ENCODE assay signal across 8 cellular contexts in the genomic region with DNA sequence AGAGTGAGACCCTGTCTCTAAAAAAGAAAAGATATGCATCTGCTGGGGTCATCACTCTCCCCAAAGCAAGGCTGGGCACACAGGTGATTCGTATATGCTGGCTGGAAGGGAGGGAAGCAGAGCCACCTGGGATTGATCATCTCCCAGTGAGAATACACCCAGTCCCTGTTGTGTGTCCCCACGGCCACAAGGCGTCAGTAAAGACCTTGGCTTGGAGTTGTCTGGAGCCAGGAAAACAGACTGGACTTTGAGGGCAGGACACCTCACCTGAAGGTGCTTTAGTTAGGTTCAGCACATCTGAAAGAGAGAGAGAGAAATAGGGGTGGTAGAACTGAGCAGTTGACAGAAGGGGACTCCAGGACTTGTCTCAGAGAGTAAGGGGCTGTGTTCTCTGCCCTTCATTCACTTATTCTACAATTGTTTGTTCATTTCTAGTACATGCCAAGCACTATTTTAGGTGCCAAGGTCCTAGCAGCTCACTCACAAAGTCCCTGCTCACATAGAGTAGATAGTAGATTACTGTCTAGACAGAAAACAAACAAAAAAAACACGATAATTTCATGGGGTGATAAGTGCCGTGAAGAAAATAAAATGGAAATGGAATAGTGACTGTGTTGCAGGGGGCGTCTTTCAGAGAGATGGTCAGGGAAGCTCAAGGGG. TPM values are rescaled to one million over a fixed set of nuclear protein-coding genes. Genes with fewer than 3 reads are reported as not detected.
DNase-seq lines count a peak whose midpoint lies in the region; ATAC-seq and TF ChIP-seq lines count a peak whose summit lies in the region.

No MANE protein-coding gene starts in this region.

- DNase-seq in EH (ENCODE audit: low read depth): peak; percentile 76
- no peak for DNase-seq in Panc1 (ENCODE audit: low read depth, low spot score)
- peak; percentile 93 for DNase-seq in endodermal cell
- peak; percentile 62 for DNase-seq in midbrain (lab: John Stamatoyannopoulos, UW)
- DNase-seq in ecto neural progenitor cell (ENCODE audit: low spot score): no peak

- ATAC-seq in Panc1: peak; percentile 92
- no peak for ATAC-seq in GM21825 (IDR thresholded peaks at IDR 0.05; ENCODE audit: unreplicated experiment)
- ATAC-seq in HG02763 (IDR thresholded peaks at IDR 0.05; ENCODE audit: unreplicated experiment): no peak

- H3K4me1 ChIP-seq in Panc1 (ENCODE audit: control insufficient read depth, insufficient read depth, low read length) (no peaks in the 10 kb centered on the region), endodermal cell (ENCODE audit: control insufficient read depth, insufficient read depth, low read length) (no peaks in the 10 kb centered on the region)

- TF ChIP-seq CTCF in LNCAP (IDR thresholded peaks at IDR 0.05): peak; percentile 95
- TF ChIP-seq CTCF in Panc1 (IDR thresholded peaks at IDR 0.05): peak; percentile 96
- TF ChIP-seq CTCF in endodermal cell (conservative IDR thresholded peaks at IDR 0.05): peak; percentile 91

- H3K36me3 ChIP-seq in Panc1 (ENCODE audit: control insufficient read depth, insufficient read depth, low read length) (no peaks in the 10 kb centered on the region), endodermal cell (ENCODE audit: control insufficient read depth, insufficient read depth, low read length) (no peaks in the 10 kb centered on the region)

- in situ Hi-C loops in Panc1 (cut with HindIII; ENCODE audit: low pct_unique_long_range_greater_than_20kb, low sequenced_read_pairs): no loop called here

- H3K27ac ChIP-seq in Panc1 (ENCODE audit: low read length) (peak overlapping the region; percentile 49; the same call in 1 of the 2 replicates), endodermal cell (ENCODE audit: low read depth, low read length) (no peak overlapping the region)

- intact Hi-C loops in Panc1 (cut with micrococcal nuclease; ENCODE audit: unreplicated experiment): loop anchor here (1.0 to 5.0 kb wide), 3 partner anchors 66 to 236 kb away; partner anchors contain the start of gene KCNQ4

- H3K9me3 ChIP-seq in Panc1 (ENCODE audit: control insufficient read depth, insufficient read depth, low read depth, low read length) (no peaks in the 10 kb centered on the region), endodermal cell (ENCODE audit: control insufficient read depth, low read length) (no peaks in the 10 kb centered on the region)

- H3K4me3 ChIP-seq in Panc1 (ENCODE audit: low read depth in 2 of 2, low read length in 2 of 2) (no peak overlapping the region), endodermal cell (ENCODE audit: low read length) (no peak overlapping the region)

- 52 to 53% methylated on average over 6 of the region's 6 CpGs for WGBS in endodermal cell (ENCODE audit: insufficient coverage in 1 of 2, insufficient read length in 1 of 2), 2 experiments

- H3K4me1 Mint-ChIP-seq in endodermal cell: peaks cover 1% of the 10 kb centered on the region

- H3K9me3 Mint-ChIP-seq in endodermal cell: no peaks in the 10 kb centered on the region

- H3K36me3 Mint-ChIP-seq in endodermal cell (ENCODE audit: low read depth): no peaks in the 10 kb centered on the region

- H3K27ac Mint-ChIP-seq in endodermal cell: no peak overlapping the region

- no peak overlapping the region for H3K9ac ChIP-seq in endodermal cell (ENCODE audit: extremely low read depth, low read length, poor library complexity, severe bottlenecking)

- CTCF ChIA-PET in Panc1 (lab: Charles Lee): interaction anchor here (0.5 to 1.5 kb wide), 5 partner anchors 99 to 236 kb away, joined by 3 to 9 read pairs (median 6); no protein-coding TSS in a partner anchor

- H3K4me3 Mint-ChIP-seq in endodermal cell: no peak overlapping the region

- H3K27me3 ChIP-seq in Panc1 (ENCODE audit: control insufficient read depth, insufficient read depth, low read length): no peaks in the 10 kb centered on the region
- no peaks in the 10 kb centered on the region for H3K27me3 ChIP-seq in endodermal cell (ENCODE audit: control insufficient read depth, insufficient read depth, low read length, poor library complexity, severe bottlenecking)

- peaks cover 2% of the 10 kb centered on the region for H3K27me3 Mint-ChIP-seq in endodermal cell (ENCODE audit: insufficient read depth)

- POLR2A ChIA-PET in Panc1 (lab: Charles Lee): no interaction called here

- no TSS peak for BruUV-seq in Panc1 (replicated peaks; lab: Mats Ljungman, UMichigan)

RNA-seq across cellular contexts. Expression of gene CITED4, which starts 13.5 kb away (rescaled TPM):
- 145 TPM for total RNA-seq in Panc1 (2021; ENCODE audit: unreplicated experiment)
- polyA plus RNA-seq in Panc1 (2012; ENCODE audit: insufficient read length): 241 TPM
- 1 to 10 TPM; 9.0 to 9.5 TPM for total RNA-seq in endodermal cell
- 7.2 TPM for polyA plus RNA-seq in endodermal cell (2013, experiment 1 of 2)
- polyA plus RNA-seq in endodermal cell (2013, experiment 2 of 2): 5.6 TPM

Comparison
In these comparisons a context has a peak if more than half of its experiments do, and no peak if none do; other contexts are left out.
1. DNase-seq: peak in EH (single experiment), endodermal cell (single experiment) and midbrain (single experiment); none in Panc1 (single experiment) and ecto neural progenitor cell (single experiment).
2. RNA of gene CITED4, which starts 13.5 kb away (total RNA-seq): 145 TPM in Panc1 (single experiment); 9.0 to 9.5 TPM in endodermal cell; every median in the first group is over 10 times any median in the second.
3. Peak in every context shown above with its lines, with median percentiles within 50 percentile points of each other: CTCF ChIP-seq.